In genomic region chr2:70121627-70122372, GRCh38 we compare ENCODE assay signal across 10 cellular contexts. TPM values are rescaled to one million over a fixed set of nuclear protein-coding genes. Genes with fewer than 3 reads are reported as not detected.
DNase-seq lines count a peak whose midpoint lies in the region; ATAC-seq and TF ChIP-seq lines count a peak whose summit lies in the region.
"Had no signal": no experiment of that assay in that cellular context is flagged by ENCODE, and none has a peak within 500 bp of the region (broad histone marks: within the 10 kb centered on the region; RNA-seq: fewer than 3 reads in every experiment).

No MANE protein-coding gene starts in this region.

- DNase-seq in activated CD4-positive, alpha-beta memory T cell treated with anti-CD3 and anti-CD28 coated beads for 36 hours: no peak
- no peak for DNase-seq in activated CD4-positive, alpha-beta memory T cell treated with anti-CD3 and anti-CD28 coated beads, Interleukin-2, amount 10 ng/mL, durations not matched to agents 7 days and 5 days
- DNase-seq in SJCRH30 (peak; percentile 85 to 89), thoracic aorta (ENCODE audit: low spot score) (no peak), suprapubic skin (ENCODE audit: low spot score in 2 of 2) (no peak)
- DNase-seq in stimulated activated CD4-positive, alpha-beta T cell treated with anti-CD3 and anti-CD28 coated beads, Interleukin-4, amount 100 ng/mL, for 1 hour: no peak
- DNase-seq: stimulated activated CD4-positive, alpha-beta T cell treated with anti-CD3 and anti-CD28 coated beads, Interleukin-1b, Interleukin-23, amount 100 ng/mL, for 48 hours had no signal

- 72% methylated on average over 6 of the region's 6 CpGs for WGBS in suprapubic skin

- CTCF ChIA-PET in activated CD4-positive, alpha-beta memory T cell treated with anti-CD3 and anti-CD28 coated beads for 36 hours (lab: Charles Lee): interaction anchor here (0.6 to 1.5 kb wide), 4 partner anchors 11 to 209 kb away, joined by 3 to 4 read pairs (median 4); no protein-coding TSS in a partner anchor
- CTCF ChIA-PET in activated CD4-positive, alpha-beta memory T cell treated with anti-CD3 and anti-CD28 coated beads, Interleukin-2, amount 10 ng/mL, durations not matched to agents 7 days and 5 days (lab: Charles Lee): interaction anchor here (0.5 to 6.1 kb wide), 9 partner anchors 12 to 231 kb away, joined by 3 to 70 read pairs (median 5); partner anchors contain the start of gene C2orf42

- peaks cover 5% of the 10 kb centered on the region for H3K36me3 Mint-ChIP-seq in activated CD4-positive, alpha-beta memory T cell treated with anti-CD3 and anti-CD28 coated beads for 36 hours
- no peaks in the 10 kb centered on the region for H3K36me3 Mint-ChIP-seq in activated CD4-positive, alpha-beta memory T cell treated with anti-CD3 and anti-CD28 coated beads, Interleukin-2, amount 10 ng/mL, durations not matched to agents 7 days and 5 days (ENCODE audit: low read depth)

- POLR2A ChIA-PET in activated CD4-positive, alpha-beta memory T cell treated with anti-CD3 and anti-CD28 coated beads for 36 hours (lab: Charles Lee): interaction anchor here (0.9 to 8.6 kb wide), 6 partner anchors 13 to 33 kb away, joined by 3 to 108 read pairs (median 4); no protein-coding TSS in a partner anchor
- POLR2A ChIA-PET in activated CD4-positive, alpha-beta memory T cell treated with anti-CD3 and anti-CD28 coated beads, Interleukin-2, amount 10 ng/mL, durations not matched to agents 7 days and 5 days (lab: Charles Lee): interaction anchor here (1.4 to 23.3 kb wide), 7 partner anchors 11 to 207 kb away, joined by 3 to 496 read pairs (median 17); partner anchors contain the start of genes MXD1 and PCBP1

- H3K27me3 ChIP-seq in SJCRH30 (no peaks in the 10 kb centered on the region), layer of hippocampus (ENCODE audit: control insufficient read depth, insufficient read depth, low read length) (no peaks in the 10 kb centered on the region), thoracic aorta (replicated peaks; ENCODE audit: insufficient read depth) (no peaks in the 10 kb centered on the region), suprapubic skin (no peaks in the 10 kb centered on the region)
- H3K27me3 ChIP-seq: left lung had no signal

- H3K4me1 Mint-ChIP-seq in activated CD4-positive, alpha-beta memory T cell treated with anti-CD3 and anti-CD28 coated beads for 36 hours (ENCODE audit: low read depth): peaks cover 48% of the 10 kb centered on the region
- peaks cover 53% of the 10 kb centered on the region for H3K4me1 Mint-ChIP-seq in activated CD4-positive, alpha-beta memory T cell treated with anti-CD3 and anti-CD28 coated beads, Interleukin-2, amount 10 ng/mL, durations not matched to agents 7 days and 5 days

- H3K36me3 ChIP-seq in SJCRH30 (0 out of 2 replicates have a peak, but pooled peaks cover 2% of the 10 kb centered on the region), thoracic aorta (no peaks in the 10 kb centered on the region), suprapubic skin (no peaks in the 10 kb centered on the region)
- H3K36me3 ChIP-seq: left lung had no signal

- no peak for TF ChIP-seq POLR2A in suprapubic skin (IDR thresholded peaks at IDR 0.05)

- ATAC-seq in thoracic aorta (ENCODE audit: insufficient number of reproducible peaks, low FRiP score, low read depth) (no peak), HG03354 (IDR thresholded peaks at IDR 0.05; ENCODE audit: poor library complexity, severe bottlenecking, unreplicated experiment) (no peak)
- ATAC-seq: left lung had no signal

- H3K4me1 ChIP-seq in SJCRH30: peaks cover 55% of the 10 kb centered on the region
- peaks cover 19 to 34% of the 10 kb centered on the region in 2 donors for H3K4me1 ChIP-seq in thoracic aorta (ENCODE audit: control insufficient read depth in 1 of 2, low read depth in 2 of 2)
- H3K4me1 ChIP-seq in suprapubic skin: peaks cover 33% of the 10 kb centered on the region

- H3K4me3 Mint-ChIP-seq in activated CD4-positive, alpha-beta memory T cell treated with anti-CD3 and anti-CD28 coated beads for 36 hours: no peak overlapping the region
- H3K4me3 Mint-ChIP-seq in activated CD4-positive, alpha-beta memory T cell treated with anti-CD3 and anti-CD28 coated beads, Interleukin-2, amount 10 ng/mL, durations not matched to agents 7 days and 5 days: no peak overlapping the region

- intact Hi-C loops in activated CD4-positive, alpha-beta memory T cell treated with anti-CD3 and anti-CD28 coated beads for 36 hours (cut with micrococcal nuclease): no loop called here

- no peaks in the 10 kb centered on the region for H3K9me3 Mint-ChIP-seq in activated CD4-positive, alpha-beta memory T cell treated with anti-CD3 and anti-CD28 coated beads for 36 hours
- H3K9me3 Mint-ChIP-seq in activated CD4-positive, alpha-beta memory T cell treated with anti-CD3 and anti-CD28 coated beads, Interleukin-2, amount 10 ng/mL, durations not matched to agents 7 days and 5 days: no peaks in the 10 kb centered on the region

- H3K9me3 ChIP-seq in SJCRH30 (replicated peaks) (no peaks in the 10 kb centered on the region), thoracic aorta (no peaks in the 10 kb centered on the region), suprapubic skin (no peaks in the 10 kb centered on the region)
- H3K9me3 ChIP-seq: left lung had no signal

- no peak for TF ChIP-seq CTCF in thoracic aorta (IDR thresholded peaks at IDR 0.05)
- TF ChIP-seq CTCF in suprapubic skin (IDR thresholded peaks at IDR 0.05): no peak

- no peak overlapping the region for H3K4me3 ChIP-seq in SJCRH30
- no peak overlapping the region for H3K4me3 ChIP-seq in thoracic aorta
- no peak overlapping the region for H3K4me3 ChIP-seq in suprapubic skin
- H3K4me3 ChIP-seq: left lung had no signal

- no peaks in the 10 kb centered on the region for H3K27me3 Mint-ChIP-seq in activated CD4-positive, alpha-beta memory T cell treated with anti-CD3 and anti-CD28 coated beads for 36 hours
- no peaks in the 10 kb centered on the region for H3K27me3 Mint-ChIP-seq in activated CD4-positive, alpha-beta memory T cell treated with anti-CD3 and anti-CD28 coated beads, Interleukin-2, amount 10 ng/mL, durations not matched to agents 7 days and 5 days

- no peak for TF ChIP-seq EP300 in suprapubic skin (IDR thresholded peaks at IDR 0.05)

- peak overlapping the region; percentile 98 for H3K27ac Mint-ChIP-seq in activated CD4-positive, alpha-beta memory T cell treated with anti-CD3 and anti-CD28 coated beads for 36 hours
- H3K27ac Mint-ChIP-seq in activated CD4-positive, alpha-beta memory T cell treated with anti-CD3 and anti-CD28 coated beads, Interleukin-2, amount 10 ng/mL, durations not matched to agents 7 days and 5 days: no peak overlapping the region

- H3K27ac ChIP-seq in SJCRH30: peak overlapping the region; percentile 62
- H3K27ac ChIP-seq in layer of hippocampus (ENCODE audit: low read depth, low read length): peak overlapping the region; percentile 38
- peak overlapping the region; percentile 62 to 99 for H3K27ac ChIP-seq in thoracic aorta
- no peak overlapping the region for H3K27ac ChIP-seq in suprapubic skin

RNA-seq across cellular contexts. Expression of gene PCBP1, which starts 34.5 kb away (rescaled TPM):
- total RNA-seq in activated CD4-positive, alpha-beta memory T cell treated with anti-CD3 and anti-CD28 coated beads for 36 hours: 100 to 1,000 TPM; 444 to 449 TPM
- 100 to 1,000 TPM; 475 to 483 TPM for total RNA-seq in activated CD4-positive, alpha-beta memory T cell treated with anti-CD3 and anti-CD28 coated beads, Interleukin-2, amount 10 ng/mL, durations not matched to agents 7 days and 5 days
- 81.6 and 88.4 TPM in 2 replicates for total RNA-seq in SJCRH30 (2014; rRNA removed; shearing (Covaris generic))
- total RNA-seq in thoracic aorta (100 to 1,000 TPM; 153 to 235 TPM), suprapubic skin (100 to 1,000 TPM; 189 to 236 (median 222) TPM)

Comparison
In these comparisons a context has a peak if more than half of its experiments do, and no peak if none do; other contexts are left out.
1. DNase-seq: peak in SJCRH30 (2 of 2); none in activated CD4-positive, alpha-beta memory T cell treated with anti-CD3 and anti-CD28 coated beads for 36 hours (single experiment), activated CD4-positive, alpha-beta memory T cell treated with anti-CD3 and anti-CD28 coated beads, Interleukin-2, amount 10 ng/mL, durations not matched to agents 7 days and 5 days (single experiment), thoracic aorta (single experiment), suprapubic skin (0 of 2) and stimulated activated CD4-positive, alpha-beta T cell treated with anti-CD3 and anti-CD28 coated beads, Interleukin-4, amount 100 ng/mL, for 1 hour (single experiment).